ENCODE assay signal across 15 cellular contexts in genomic region chr2:168559187-168559586, GRCh38.
DNase-seq lines count a peak whose midpoint lies in the region; ATAC-seq and TF ChIP-seq lines count a peak whose summit lies in the region.
"Had no signal": no experiment of that assay in that cellular context is flagged by ENCODE, and none has a peak within 500 bp of the region (broad histone marks: within the 10 kb centered on the region; RNA-seq: fewer than 3 reads in every experiment).

No MANE protein-coding gene starts in this region.

- TF ChIP-seq CTCF in epithelial cell of esophagus (IDR thresholded peaks at IDR 0.05; ENCODE audit: insufficient read depth, low read depth, low read length, missing control alignments) = no peak

- peak; percentile 28 for DNase-seq in DMS79 treated with DMSO at 0.1 percent for 48 hours (lab: John Stamatoyannopoulos, UW)
- peak; percentile 76 for DNase-seq in NCI-H2029 treated with DMSO at 0.1 percent for 48 hours (lab: John Stamatoyannopoulos, UW)
- DNase-seq in epithelial cell of esophagus (ENCODE audit: low read depth) = peak; percentile 97
- peak; percentile 57 for DNase-seq in myocyte (ENCODE audit: low read depth)
- no peak for DNase-seq in HuH-7 (ENCODE audit: low spot score)
- DNase-seq in NCI-H1694 treated with DMSO at 0.1 percent for 48 hours (lab: John Stamatoyannopoulos, UW) = no peak
- DNase-seq: activated B cell treated with CpG ODN at 0.5 μM for 24 hours; activated CD8-positive, alpha-beta memory T cell treated with anti-CD3 and anti-CD28 coated beads, Interleukin-2, amount 10 ng/mL, durations not matched to agents 7 days and 5 days; activated gamma-delta T cell treated with Interleukin-2 at 50 U/mL for 16 hours; effector CD8-positive, alpha-beta T cell; foreskin melanocyte; NCI-H226; PC-3; T-cell had no signal

- no peak for ATAC-seq in HG03039 (IDR thresholded peaks at IDR 0.05; ENCODE audit: unreplicated experiment)
- ATAC-seq: activated CD8-positive, alpha-beta memory T cell treated with anti-CD3 and anti-CD28 coated beads, Interleukin-2, amount 10 ng/mL, durations not matched to agents 7 days and 5 days; PC-3; T-cell had no signal

- no peak overlapping the region for H3K4me3 ChIP-seq in epithelial cell of esophagus (ENCODE audit: low read length)

Comparison
In these comparisons a context has a peak if more than half of its experiments do, and no peak if none do; other contexts are left out.
1. DNase-seq: peak in DMS79 treated with DMSO at 0.1 percent for 48 hours (single experiment), NCI-H2029 treated with DMSO at 0.1 percent for 48 hours (single experiment), epithelial cell of esophagus (single experiment) and myocyte (single experiment); none in HuH-7 (single experiment) and NCI-H1694 treated with DMSO at 0.1 percent for 48 hours (single experiment).